In the genomic region with DNA sequence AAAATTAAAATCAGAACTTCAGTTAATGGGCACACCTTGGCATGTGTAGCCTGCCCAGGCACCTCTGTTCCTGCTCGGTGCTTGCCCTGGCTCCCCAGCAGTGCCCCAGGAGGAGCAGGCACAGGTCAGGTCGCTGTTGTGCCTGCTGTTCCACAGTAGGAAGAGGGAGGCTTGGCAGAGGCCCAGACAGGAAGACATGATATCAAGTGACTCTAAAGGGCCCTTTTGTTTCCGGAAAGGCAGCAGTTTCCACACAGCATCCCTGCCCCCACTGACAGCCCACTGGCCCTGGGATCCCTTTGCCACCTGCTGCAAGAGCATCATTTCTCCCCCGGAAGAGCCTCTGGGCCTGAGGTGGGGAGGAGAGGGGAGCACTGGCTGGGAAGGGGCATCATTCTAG, we compare ENCODE assay signal across 10 cellular contexts. TPM values are rescaled to one million over a fixed set of nuclear protein-coding genes. Genes with fewer than 3 reads are reported as not detected.
DNase-seq lines count a peak whose midpoint lies in the region; ATAC-seq and TF ChIP-seq lines count a peak whose summit lies in the region.
"Had no signal": no experiment of that assay in that cellular context is flagged by ENCODE, and none has a peak within 500 bp of the region (broad histone marks: within the 10 kb centered on the region; RNA-seq: fewer than 3 reads in every experiment).

No MANE protein-coding gene starts in this region.

- TF ChIP-seq POLR2A in transverse colon (IDR thresholded peaks at IDR 0.05) = no peak

- intact Hi-C loops in Right ventricle myocardium inferior (cut with DNase I) = loop anchor here (5.0 kb wide), 1 partner anchor 37 kb away; no protein-coding TSS in a partner anchor
- intact Hi-C loops in cardiac septum (cut with DNase I) = no loop called here
- intact Hi-C loops in OCI-LY7 (cut with micrococcal nuclease; ENCODE audit: unreplicated experiment) = no loop called here
- intact Hi-C loops in left cardiac atrium (cut with DNase I) = no loop called here
- intact Hi-C loops in transverse colon (cut with DNase I; ENCODE audit: low total_unique reads) = no loop called here

- H4K20me1 ChIP-seq in OCI-LY7 (ENCODE audit: insufficient read depth, low read length) = no peaks in the 10 kb centered on the region

- H3K9me2 ChIP-seq in OCI-LY7 (ENCODE audit: insufficient read depth, low read length) = no peaks in the 10 kb centered on the region

- H3K4me1 ChIP-seq in OCI-LY7 (ENCODE audit: insufficient read depth, low read length, poor library complexity, severe bottlenecking) (peaks cover 55% of the 10 kb centered on the region), transverse colon (peaks cover 0 to 11% (median 9%) of the 10 kb centered on the region in 4 donors)

- H3K27ac ChIP-seq in OCI-LY7 (ENCODE audit: low read depth, low read length, poor library complexity, severe bottlenecking) = no peak overlapping the region
- peak overlapping the region in 1 of 4 donors; percentile 45 for H3K27ac ChIP-seq in transverse colon

- CTCF ChIA-PET in OCI-LY7 (lab: Charles Lee; ENCODE audit: unreplicated experiment) = no interaction called here

- H3K27me3 ChIP-seq in transverse colon = no peaks in the 10 kb centered on the region

- POLR2A ChIA-PET in OCI-LY7 (lab: Charles Lee) = interaction anchor here (1.2 kb wide), 1 partner anchor 9 kb away, joined by 5 read pairs; no protein-coding TSS in a partner anchor

- H3K79me2 ChIP-seq in OCI-LY7 (ENCODE audit: insufficient read depth, low read depth, low read length) = no peaks in the 10 kb centered on the region

- BruUV-seq in OCI-LY7 (replicated peaks; lab: Mats Ljungman, UMichigan) = no TSS peak

- DNase-seq in Right ventricle myocardium inferior (ENCODE audit: missing footprints) (peak; percentile 82), cardiac septum (ENCODE audit: low spot score) (no peak), OCI-LY7 (ENCODE audit: low spot score) (peak; percentile 38), left cardiac atrium (peak; percentile 87), transverse colon (peak; percentile 71)
- DNase-seq: activated CD8-positive, alpha-beta memory T cell treated with anti-CD3 and anti-CD28 coated beads, Interleukin-2, amount 10 ng/mL, durations not matched to agents 7 days and 5 days; kidney glomerular epithelial cell had no signal

- TF ChIP-seq CTCF in OCI-LY7 (conservative IDR thresholded peaks at IDR 0.05; ENCODE audit: low read length) (no peak), transverse colon (IDR thresholded peaks at IDR 0.05) (no peak)

- H3K36me3 ChIP-seq in OCI-LY7 (ENCODE audit: insufficient read depth, low read length) = no peaks in the 10 kb centered on the region
- no peaks in the 10 kb centered on the region for H3K36me3 ChIP-seq in transverse colon

- no peak for ATAC-seq in Right ventricle myocardium inferior
- peak in 1 of 2 donors; percentile 27 for ATAC-seq in left cardiac atrium
- no peak for ATAC-seq in HG02588 (IDR thresholded peaks at IDR 0.05; ENCODE audit: unreplicated experiment)
- ATAC-seq in HG02973 (IDR thresholded peaks at IDR 0.05; ENCODE audit: unreplicated experiment) = no peak
- ATAC-seq in GM21786 (IDR thresholded peaks at IDR 0.05; ENCODE audit: unreplicated experiment) = no peak
- ATAC-seq: activated CD8-positive, alpha-beta memory T cell treated with anti-CD3 and anti-CD28 coated beads, Interleukin-2, amount 10 ng/mL, durations not matched to agents 7 days and 5 days had no signal

- in situ Hi-C loops in transverse colon (cut with MboI; ENCODE audit: low pct_ligation_motif_present in 1 of 4, low pct_unique_long_range_greater_than_20kb in 1 of 4, low sequenced_read_pairs in 3 of 4) = no loop called here

- H3K4me3 ChIP-seq in OCI-LY7 (ENCODE audit: low read depth, low read length, poor library complexity, severe bottlenecking) (no peak overlapping the region), transverse colon (no peak overlapping the region)

- H3K9me3 ChIP-seq in OCI-LY7 (ENCODE audit: low read length) (no peaks in the 10 kb centered on the region), transverse colon (no peaks in the 10 kb centered on the region)

- peak overlapping the region; percentile 78; the same call in 1 of the 2 replicates for H2AFZ ChIP-seq in OCI-LY7 (ENCODE audit: low read length)

- 53% methylated on average over 4 of the region's 4 CpGs; no CpG with 5 or more reads in 1 of the 2 donors for whole genome bisulfite sequencing in transverse colon (ENCODE audit: low coverage in 1 of 2), 2 donors

- TF ChIP-seq EP300 in transverse colon (IDR thresholded peaks at IDR 0.05; ENCODE audit: low read depth) = no peak

- peak overlapping the region; percentile 8; the same call in 1 of the 2 replicates for H3K4me2 ChIP-seq in OCI-LY7 (ENCODE audit: low read length)

RNA-seq across cellular contexts. Expression of gene HES1, which starts 40.5 kb away (rescaled TPM):
- total RNA-seq in Right ventricle myocardium inferior (11.4 TPM), cardiac septum (24.4 TPM), OCI-LY7 (2022) (3.0 and 3.4 TPM in 2 replicates), left cardiac atrium (10 to 100 TPM; 13.2 to 60.5 TPM), transverse colon (100 to 1,000 TPM in 2 of 4 donors, 10 to 100 TPM in 2; 89.9 to 196 (median 104) TPM)
- total RNA-seq in OCI-LY7 (2014; rRNA removed; shearing (Covaris generic)) = 0.72 and 1.1 TPM in 2 replicates
